In genomic region chr14:35052637-35053036, GRCh38 we compare ENCODE assay signal across 1 cellular context.
TF ChIP-seq lines count a peak whose summit lies in the region.

No MANE protein-coding gene starts in this region.

TF ChIP-seq in HepG2, 621 proteins besides CTCF, POLR2A, EP300 and RAD21 (continued from another document):
- TF ChIP-seq, protein P1, sequence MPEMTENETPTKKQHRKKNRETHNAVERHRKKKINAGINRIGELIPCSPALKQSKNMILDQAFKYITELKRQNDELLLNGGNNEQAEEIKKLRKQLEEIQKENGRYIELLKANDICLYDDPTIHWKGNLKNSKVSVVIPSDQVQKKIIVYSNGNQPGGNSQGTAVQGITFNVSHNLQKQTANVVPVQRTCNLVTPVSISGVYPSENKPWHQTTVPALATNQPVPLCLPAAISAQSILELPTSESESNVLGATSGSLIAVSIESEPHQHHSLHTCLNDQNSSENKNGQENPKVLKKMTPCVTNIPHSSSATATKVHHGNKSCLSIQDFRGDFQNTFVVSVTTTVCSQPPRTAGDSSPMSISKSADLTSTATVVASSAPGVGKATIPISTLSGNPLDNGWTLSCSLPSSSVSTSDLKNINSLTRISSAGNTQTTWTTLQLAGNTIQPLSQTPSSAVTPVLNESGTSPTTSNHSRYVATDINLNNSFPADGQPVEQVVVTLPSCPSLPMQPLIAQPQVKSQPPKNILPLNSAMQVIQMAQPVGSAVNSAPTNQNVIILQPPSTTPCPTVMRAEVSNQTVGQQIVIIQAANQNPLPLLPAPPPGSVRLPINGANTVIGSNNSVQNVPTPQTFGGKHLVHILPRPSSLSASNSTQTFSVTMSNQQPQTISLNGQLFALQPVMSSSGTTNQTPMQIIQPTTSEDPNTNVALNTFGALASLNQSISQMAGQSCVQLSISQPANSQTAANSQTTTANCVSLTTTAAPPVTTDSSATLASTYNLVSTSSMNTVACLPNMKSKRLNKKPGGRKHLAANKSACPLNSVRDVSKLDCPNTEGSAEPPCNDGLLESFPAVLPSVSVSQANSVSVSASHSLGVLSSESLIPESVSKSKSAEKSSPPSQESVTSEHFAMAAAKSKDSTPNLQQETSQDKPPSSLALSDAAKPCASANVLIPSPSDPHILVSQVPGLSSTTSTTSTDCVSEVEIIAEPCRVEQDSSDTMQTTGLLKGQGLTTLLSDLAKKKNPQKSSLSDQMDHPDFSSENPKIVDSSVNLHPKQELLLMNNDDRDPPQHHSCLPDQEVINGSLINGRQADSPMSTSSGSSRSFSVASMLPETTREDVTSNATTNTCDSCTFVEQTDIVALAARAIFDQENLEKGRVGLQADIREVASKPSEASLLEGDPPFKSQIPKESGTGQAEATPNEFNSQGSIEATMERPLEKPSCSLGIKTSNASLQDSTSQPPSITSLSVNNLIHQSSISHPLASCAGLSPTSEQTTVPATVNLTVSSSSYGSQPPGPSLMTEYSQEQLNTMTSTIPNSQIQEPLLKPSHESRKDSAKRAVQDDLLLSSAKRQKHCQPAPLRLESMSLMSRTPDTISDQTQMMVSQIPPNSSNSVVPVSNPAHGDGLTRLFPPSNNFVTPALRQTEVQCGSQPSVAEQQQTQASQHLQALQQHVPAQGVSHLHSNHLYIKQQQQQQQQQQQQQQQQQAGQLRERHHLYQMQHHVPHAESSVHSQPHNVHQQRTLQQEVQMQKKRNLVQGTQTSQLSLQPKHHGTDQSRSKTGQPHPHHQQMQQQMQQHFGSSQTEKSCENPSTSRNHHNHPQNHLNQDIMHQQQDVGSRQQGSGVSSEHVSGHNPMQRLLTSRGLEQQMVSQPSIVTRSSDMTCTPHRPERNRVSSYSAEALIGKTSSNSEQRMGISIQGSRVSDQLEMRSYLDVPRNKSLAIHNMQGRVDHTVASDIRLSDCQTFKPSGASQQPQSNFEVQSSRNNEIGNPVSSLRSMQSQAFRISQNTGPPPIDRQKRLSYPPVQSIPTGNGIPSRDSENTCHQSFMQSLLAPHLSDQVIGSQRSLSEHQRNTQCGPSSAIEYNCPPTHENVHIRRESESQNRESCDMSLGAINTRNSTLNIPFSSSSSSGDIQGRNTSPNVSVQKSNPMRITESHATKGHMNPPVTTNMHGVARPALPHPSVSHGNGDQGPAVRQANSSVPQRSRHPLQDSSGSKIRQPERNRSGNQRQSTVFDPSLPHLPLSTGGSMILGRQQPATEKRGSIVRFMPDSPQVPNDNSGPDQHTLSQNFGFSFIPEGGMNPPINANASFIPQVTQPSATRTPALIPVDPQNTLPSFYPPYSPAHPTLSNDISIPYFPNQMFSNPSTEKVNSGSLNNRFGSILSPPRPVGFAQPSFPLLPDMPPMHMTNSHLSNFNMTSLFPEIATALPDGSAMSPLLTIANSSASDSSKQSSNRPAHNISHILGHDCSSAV (CRISPR knock-in tag; IDR thresholded peaks at IDR 0.05; ENCODE audit: borderline replicate concordance) = no peak
- TF ChIP-seq SYNCRIP (IDR thresholded peaks at IDR 0.05; ENCODE audit: insufficient read depth, low read depth, low read length) (no peak), ZNF335 (CRISPR knock-in tag; IDR thresholded peaks at IDR 0.05) (no peak)
